ENCODE assay signal across 13 cellular contexts in genomic region chr19:391199-391557, GRCh38. TPM values are rescaled to one million over a fixed set of nuclear protein-coding genes. Genes with fewer than 3 reads are reported as not detected.
DNase-seq lines count a peak whose midpoint lies in the region; ATAC-seq and TF ChIP-seq lines count a peak whose summit lies in the region.
"Had no signal": no experiment of that assay in that cellular context is flagged by ENCODE, and none has a peak within 500 bp of the region (broad histone marks: within the 10 kb centered on the region; RNA-seq: fewer than 3 reads in every experiment).

No MANE protein-coding gene starts in this region.

- H3K9me3 Mint-ChIP-seq in activated CD8-positive, alpha-beta T cell treated with anti-CD3 and anti-CD28 coated beads for 36 hours, result peaks cover 18% of the 10 kb centered on the region
- H3K9me3 Mint-ChIP-seq in activated CD8-positive, alpha-beta T cell treated with anti-CD3 and anti-CD28 coated beads, Interleukin-2, amount 10 ng/mL, durations not matched to agents 7 days and 5 days (ENCODE audit: insufficient read depth), result peaks cover 10% of the 10 kb centered on the region
- peaks cover 13% of the 10 kb centered on the region for H3K9me3 Mint-ChIP-seq in activated naive CD4-positive, alpha-beta T cell treated with anti-CD3 and anti-CD28 coated beads for 36 hours
- peaks cover 14 to 26% of the 10 kb centered on the region in 2 donors for H3K9me3 Mint-ChIP-seq in stimulated activated naive CD8-positive, alpha-beta T cell treated with anti-CD3 and anti-CD28 coated beads, Interleukin-15, amount 100 ng/mL, for 72 hours

- peaks cover 22% of the 10 kb centered on the region for H3K27me3 Mint-ChIP-seq in activated CD8-positive, alpha-beta T cell treated with anti-CD3 and anti-CD28 coated beads for 36 hours
- H3K27me3 Mint-ChIP-seq in activated CD8-positive, alpha-beta T cell treated with anti-CD3 and anti-CD28 coated beads, Interleukin-2, amount 10 ng/mL, durations not matched to agents 7 days and 5 days (ENCODE audit: low read depth), result peaks cover 14% of the 10 kb centered on the region
- peaks cover 12% of the 10 kb centered on the region for H3K27me3 Mint-ChIP-seq in activated naive CD4-positive, alpha-beta T cell treated with anti-CD3 and anti-CD28 coated beads for 36 hours (ENCODE audit: low read depth)
- H3K27me3 Mint-ChIP-seq in stimulated activated naive CD8-positive, alpha-beta T cell treated with anti-CD3 and anti-CD28 coated beads, Interleukin-15, amount 100 ng/mL, for 72 hours, result peaks cover 35% of the 10 kb centered on the region

- peak; percentile 53 to 70 for ATAC-seq in activated CD4-positive, CD25-positive, alpha-beta regulatory T cell treated with anti-CD3 and anti-CD28 coated beads, Interleukin-2, amount 50 U/mL, for 24 hours
- ATAC-seq in activated CD8-positive, alpha-beta T cell treated with anti-CD3 and anti-CD28 coated beads for 36 hours, result peak; percentile 70
- ATAC-seq in activated CD8-positive, alpha-beta T cell treated with anti-CD3 and anti-CD28 coated beads, Interleukin-2, amount 10 ng/mL, durations not matched to agents 7 days and 5 days, result no peak
- ATAC-seq in stimulated activated naive CD8-positive, alpha-beta T cell treated with anti-CD3 and anti-CD28 coated beads, Interleukin-15, Interleukin-2, amounts not matched to agents 100 U/mL and 50 U/mL, for 24 hours, result peak; percentile 57
- no peak for ATAC-seq in stimulated activated naive CD8-positive, alpha-beta T cell treated with anti-CD3 and anti-CD28 coated beads, Interleukin-15, amount 100 ng/mL, for 72 hours
- ATAC-seq: A549 had no signal

- H3K4me3 Mint-ChIP-seq in activated CD8-positive, alpha-beta T cell treated with anti-CD3 and anti-CD28 coated beads for 36 hours, result no peak overlapping the region
- H3K4me3 Mint-ChIP-seq in activated CD8-positive, alpha-beta T cell treated with anti-CD3 and anti-CD28 coated beads, Interleukin-2, amount 10 ng/mL, durations not matched to agents 7 days and 5 days, result no peak overlapping the region
- H3K4me3 Mint-ChIP-seq in activated naive CD4-positive, alpha-beta T cell treated with anti-CD3 and anti-CD28 coated beads for 36 hours, result no peak overlapping the region
- no peak overlapping the region for H3K4me3 Mint-ChIP-seq in stimulated activated naive CD8-positive, alpha-beta T cell treated with anti-CD3 and anti-CD28 coated beads, Interleukin-15, amount 100 ng/mL, for 72 hours
- H3K4me3 Mint-ChIP-seq: CD4-positive, alpha-beta T cell; H9 had no signal

- H3K4me1 Mint-ChIP-seq in activated CD8-positive, alpha-beta T cell treated with anti-CD3 and anti-CD28 coated beads for 36 hours (ENCODE audit: low read depth), result peaks cover 18% of the 10 kb centered on the region
- no peaks in the 10 kb centered on the region for H3K4me1 Mint-ChIP-seq in activated CD8-positive, alpha-beta T cell treated with anti-CD3 and anti-CD28 coated beads, Interleukin-2, amount 10 ng/mL, durations not matched to agents 7 days and 5 days (ENCODE audit: low read depth)
- peaks cover 3% of the 10 kb centered on the region for H3K4me1 Mint-ChIP-seq in activated naive CD4-positive, alpha-beta T cell treated with anti-CD3 and anti-CD28 coated beads for 36 hours (ENCODE audit: low read depth)
- peaks cover 8% of the 10 kb centered on the region for H3K4me1 Mint-ChIP-seq in stimulated activated naive CD8-positive, alpha-beta T cell treated with anti-CD3 and anti-CD28 coated beads, Interleukin-15, amount 100 ng/mL, for 72 hours

- H3K27ac Mint-ChIP-seq in activated CD8-positive, alpha-beta T cell treated with anti-CD3 and anti-CD28 coated beads for 36 hours, result no peak overlapping the region
- H3K27ac Mint-ChIP-seq in activated CD8-positive, alpha-beta T cell treated with anti-CD3 and anti-CD28 coated beads, Interleukin-2, amount 10 ng/mL, durations not matched to agents 7 days and 5 days, result no peak overlapping the region
- no peak overlapping the region for H3K27ac Mint-ChIP-seq in activated naive CD4-positive, alpha-beta T cell treated with anti-CD3 and anti-CD28 coated beads for 36 hours
- H3K27ac Mint-ChIP-seq in stimulated activated naive CD8-positive, alpha-beta T cell treated with anti-CD3 and anti-CD28 coated beads, Interleukin-15, amount 100 ng/mL, for 72 hours, result no peak overlapping the region
- H3K27ac Mint-ChIP-seq: CD4-positive, alpha-beta T cell had no signal

- TF ChIP-seq CTCF in activated CD8-positive, alpha-beta T cell treated with anti-CD3 and anti-CD28 coated beads for 36 hours (IDR thresholded peaks at IDR 0.05), result no peak

- CTCF ChIA-PET in activated CD8-positive, alpha-beta T cell treated with anti-CD3 and anti-CD28 coated beads for 36 hours (lab: Charles Lee), result no interaction called here
- CTCF ChIA-PET in activated CD8-positive, alpha-beta T cell treated with anti-CD3 and anti-CD28 coated beads, Interleukin-2, amount 10 ng/mL, durations not matched to agents 7 days and 5 days (lab: Charles Lee), result no interaction called here
- CTCF ChIA-PET in activated naive CD4-positive, alpha-beta T cell treated with anti-CD3 and anti-CD28 coated beads for 36 hours (lab: Charles Lee), result interaction anchor here (0.5 kb wide), 1 partner anchor 89 kb away, joined by 4 read pairs; no protein-coding TSS in a partner anchor

- intact Hi-C loops in activated CD8-positive, alpha-beta T cell treated with anti-CD3 and anti-CD28 coated beads for 36 hours (cut with micrococcal nuclease), result no loop called here
- intact Hi-C loops in activated naive CD4-positive, alpha-beta T cell treated with anti-CD3 and anti-CD28 coated beads for 36 hours (cut with micrococcal nuclease), result no loop called here

- no peak for DNase-seq in activated CD4-positive, CD25-positive, alpha-beta regulatory T cell treated with anti-CD3 and anti-CD28 coated beads, Interleukin-2, amount 50 U/mL, for 72 hours
- DNase-seq in activated CD8-positive, alpha-beta T cell treated with anti-CD3 and anti-CD28 coated beads for 36 hours, result peak; percentile 30
- DNase-seq in activated CD8-positive, alpha-beta T cell treated with anti-CD3 and anti-CD28 coated beads, Interleukin-2, amount 10 ng/mL, durations not matched to agents 7 days and 5 days, result no peak
- DNase-seq in activated naive CD4-positive, alpha-beta T cell treated with anti-CD3 and anti-CD28 coated beads for 36 hours, result peak; percentile 52
- DNase-seq in activated naive CD4-positive, alpha-beta T cell (lab: John Stamatoyannopoulos, UW), result no peak
- no peak for DNase-seq in stimulated activated naive CD8-positive, alpha-beta T cell treated with anti-CD3 and anti-CD28 coated beads, Interleukin-15, Interleukin-2, amounts not matched to agents 100 U/mL and 50 U/mL, for 24 hours
- no peak for DNase-seq in stimulated activated naive CD8-positive, alpha-beta T cell treated with anti-CD3 and anti-CD28 coated beads, Interleukin-15, amount 100 ng/mL, for 72 hours
- DNase-seq: AML-193; Caco-2; CD4-positive, alpha-beta T cell; H9 had no signal

- POLR2A ChIA-PET in activated CD8-positive, alpha-beta T cell treated with anti-CD3 and anti-CD28 coated beads for 36 hours (lab: Charles Lee), result no interaction called here
- POLR2A ChIA-PET in activated CD8-positive, alpha-beta T cell treated with anti-CD3 and anti-CD28 coated beads, Interleukin-2, amount 10 ng/mL, durations not matched to agents 7 days and 5 days (lab: Charles Lee), result no interaction called here

- H3K36me3 Mint-ChIP-seq in activated CD8-positive, alpha-beta T cell treated with anti-CD3 and anti-CD28 coated beads for 36 hours (ENCODE audit: low read depth), result peaks cover 3% of the 10 kb centered on the region
- H3K36me3 Mint-ChIP-seq in activated CD8-positive, alpha-beta T cell treated with anti-CD3 and anti-CD28 coated beads, Interleukin-2, amount 10 ng/mL, durations not matched to agents 7 days and 5 days (ENCODE audit: low read depth), result peaks cover 7% of the 10 kb centered on the region
- no peaks in the 10 kb centered on the region for H3K36me3 Mint-ChIP-seq in activated naive CD4-positive, alpha-beta T cell treated with anti-CD3 and anti-CD28 coated beads for 36 hours (ENCODE audit: low read depth)

RNA-seq across cellular contexts. Expression of gene C2CD4C, which starts 17.8 kb away (rescaled TPM):
- under 1 TPM; 0.13 to 0.25 TPM for total RNA-seq in activated CD8-positive, alpha-beta T cell treated with anti-CD3 and anti-CD28 coated beads for 36 hours
- not detected for total RNA-seq in activated CD8-positive, alpha-beta T cell treated with anti-CD3 and anti-CD28 coated beads, Interleukin-2, amount 10 ng/mL, durations not matched to agents 7 days and 5 days
- total RNA-seq in activated naive CD4-positive, alpha-beta T cell treated with anti-CD3 and anti-CD28 coated beads for 36 hours, result under 1 TPM; 0.10 to 0.12 TPM
- total RNA-seq: CD4-positive, alpha-beta T cell had no signal

RNA-seq across cellular contexts. Expression of gene MIER2, which starts 46.6 kb away (rescaled TPM):
- total RNA-seq in activated CD8-positive, alpha-beta T cell treated with anti-CD3 and anti-CD28 coated beads for 36 hours, result 10 to 100 TPM; 20.0 to 20.4 TPM
- 10 to 100 TPM; 21.6 to 23.1 TPM for total RNA-seq in activated CD8-positive, alpha-beta T cell treated with anti-CD3 and anti-CD28 coated beads, Interleukin-2, amount 10 ng/mL, durations not matched to agents 7 days and 5 days
- total RNA-seq in activated naive CD4-positive, alpha-beta T cell treated with anti-CD3 and anti-CD28 coated beads for 36 hours, result 10 to 100 TPM; 19.4 to 20.4 TPM

Comparison
In these comparisons a context has a peak if more than half of its experiments do, and no peak if none do; other contexts are left out.
1. ATAC-seq: peak in activated CD4-positive, CD25-positive, alpha-beta regulatory T cell treated with anti-CD3 and anti-CD28 coated beads, Interleukin-2, amount 50 U/mL, for 24 hours (2 of 2), activated CD8-positive, alpha-beta T cell treated with anti-CD3 and anti-CD28 coated beads for 36 hours (single experiment) and stimulated activated naive CD8-positive, alpha-beta T cell treated with anti-CD3 and anti-CD28 coated beads, Interleukin-15, Interleukin-2, amounts not matched to agents 100 U/mL and 50 U/mL, for 24 hours (single experiment); none in activated CD8-positive, alpha-beta T cell treated with anti-CD3 and anti-CD28 coated beads, Interleukin-2, amount 10 ng/mL, durations not matched to agents 7 days and 5 days (single experiment) and stimulated activated naive CD8-positive, alpha-beta T cell treated with anti-CD3 and anti-CD28 coated beads, Interleukin-15, amount 100 ng/mL, for 72 hours (single experiment).
2. DNase-seq: peak in activated CD8-positive, alpha-beta T cell treated with anti-CD3 and anti-CD28 coated beads for 36 hours (single experiment) and activated naive CD4-positive, alpha-beta T cell treated with anti-CD3 and anti-CD28 coated beads for 36 hours (single experiment); none in activated CD4-positive, CD25-positive, alpha-beta regulatory T cell treated with anti-CD3 and anti-CD28 coated beads, Interleukin-2, amount 50 U/mL, for 72 hours (single experiment), activated CD8-positive, alpha-beta T cell treated with anti-CD3 and anti-CD28 coated beads, Interleukin-2, amount 10 ng/mL, durations not matched to agents 7 days and 5 days (single experiment), activated naive CD4-positive, alpha-beta T cell (0 of 4), stimulated activated naive CD8-positive, alpha-beta T cell treated with anti-CD3 and anti-CD28 coated beads, Interleukin-15, Interleukin-2, amounts not matched to agents 100 U/mL and 50 U/mL, for 24 hours (single experiment) and stimulated activated naive CD8-positive, alpha-beta T cell treated with anti-CD3 and anti-CD28 coated beads, Interleukin-15, amount 100 ng/mL, for 72 hours (0 of 2).